ENCODE assay signal across 25 cellular contexts in genomic region chr2:190150413-190150812, GRCh38.
"Had no signal": no experiment of that assay in that cellular context is flagged by ENCODE, and none has a peak within 500 bp of the region (broad histone marks: within the 10 kb centered on the region; RNA-seq: fewer than 3 reads in every experiment).

No MANE protein-coding gene starts in this region.

- H3K27ac ChIP-seq: ascending aorta, body of pancreas, Peyer's patch, RWPE1, SJCRH30 had no signal

- H3K27me3 ChIP-seq: ascending aorta, body of pancreas, Peyer's patch, SJCRH30 had no signal

- H3K36me3 ChIP-seq: ascending aorta, Peyer's patch, SJCRH30 had no signal

- ATAC-seq: activated naive CD4-positive, alpha-beta T cell treated with anti-CD3 and anti-CD28 coated beads, Interleukin-2, amount 50 U/mL, for 72 hours; activated naive CD8-positive, alpha-beta T cell treated with anti-CD3 and anti-CD28 coated beads, Interleukin-2, amount 50 U/mL, for 24 hours; activated T-cell treated with anti-CD3 and anti-CD28 coated beads, Interleukin-2, amount 50 U/mL, for 4 hours; body of pancreas; SK-N-SH treated with all-trans-retinoic acid at 6 μM for 48 hours had no signal

- H3K4me1 ChIP-seq: ascending aorta, body of pancreas, Peyer's patch, SJCRH30 had no signal

- H3K27me3 Mint-ChIP-seq: activated CD4-positive, alpha-beta memory T cell treated with anti-CD3 and anti-CD28 coated beads for 36 hours; activated CD4-positive, alpha-beta T cell treated with anti-CD3 and anti-CD28 coated beads, Interleukin-2, amount 10 ng/mL, durations not matched to agents 24 days and 14 days had no signal

- H3K27ac Mint-ChIP-seq: activated CD4-positive, alpha-beta memory T cell treated with anti-CD3 and anti-CD28 coated beads for 36 hours; activated CD4-positive, alpha-beta T cell treated with anti-CD3 and anti-CD28 coated beads, Interleukin-2, amount 10 ng/mL, durations not matched to agents 24 days and 14 days; activated naive CD4-positive, alpha-beta T cell treated with anti-CD3 and anti-CD28 coated beads, Interleukin-2, amount 50 U/mL, for 72 hours; activated naive CD8-positive, alpha-beta T cell treated with anti-CD3 and anti-CD28 coated beads, Interleukin-2, amount 50 U/mL, for 24 hours; T-helper 1 cell treated with Interleukin-12 subunit alpha and Interleukin-12 subunit beta and Interleukin-4 antibody, amounts not matched to agents 30 μg/mL and 1 μg/mL, for 36 hours had no signal

- H3K4me1 Mint-ChIP-seq: activated CD4-positive, alpha-beta T cell treated with anti-CD3 and anti-CD28 coated beads, Interleukin-2, amount 10 ng/mL, durations not matched to agents 24 days and 14 days; activated naive CD8-positive, alpha-beta T cell treated with anti-CD3 and anti-CD28 coated beads, Interleukin-2, amount 50 U/mL, for 24 hours had no signal

- DNase-seq: activated CD4-positive, alpha-beta memory T cell treated with anti-CD3 and anti-CD28 coated beads for 36 hours; activated CD4-positive, alpha-beta T cell treated with anti-CD3 and anti-CD28 coated beads for 1 hour; activated CD4-positive, alpha-beta T cell treated with anti-CD3 and anti-CD28 coated beads, Interleukin-2, amount 10 ng/mL, durations not matched to agents 24 days and 14 days; activated CD8-positive, alpha-beta memory T cell treated with anti-CD3 and anti-CD28 coated beads for 24 hours; activated effector memory CD4-positive, alpha-beta T cell treated with anti-CD3 and anti-CD28 coated beads, Interleukin-2, amount 50 U/mL, for 16 hours; activated naive CD4-positive, alpha-beta T cell treated with Interleukin-2 at 50 U/mL for 16 hours; activated naive CD8-positive, alpha-beta T cell treated with anti-CD3 and anti-CD28 coated beads, Interleukin-2, amount 50 U/mL, for 24 hours; activated T-cell treated with anti-CD3 and anti-CD28 coated beads, Interleukin-2, amount 50 U/mL, for 4 hours; amniotic stem cell; body of pancreas; central memory CD4-positive, alpha-beta T cell; KG1; NCI-H1048; NCI-H1694; NCI-H2029 treated with DMSO at 0.1 percent for 48 hours; NCI-H446; NCI-H524; Peyer's patch; Right ventricle myocardium superior; SJCRH30 had no signal

- H3K4me3 Mint-ChIP-seq: activated CD4-positive, alpha-beta memory T cell treated with anti-CD3 and anti-CD28 coated beads for 36 hours; activated CD4-positive, alpha-beta T cell treated with anti-CD3 and anti-CD28 coated beads, Interleukin-2, amount 10 ng/mL, durations not matched to agents 24 days and 14 days; activated naive CD8-positive, alpha-beta T cell treated with anti-CD3 and anti-CD28 coated beads, Interleukin-2, amount 50 U/mL, for 24 hours; activated T-cell treated with anti-CD3 and anti-CD28 coated beads, Interleukin-2, amount 50 U/mL, for 4 hours; T-helper 1 cell treated with Interleukin-12 subunit alpha and Interleukin-12 subunit beta and Interleukin-4 antibody, amounts not matched to agents 30 μg/mL and 1 μg/mL, for 36 hours had no signal

- H3K9me3 ChIP-seq: body of pancreas, Peyer's patch had no signal

- H3K4me3 ChIP-seq: ascending aorta, body of pancreas, Peyer's patch, SJCRH30 had no signal
